ENCODE assay signal across 1 cellular context in genomic region chr6:150373260-150373701, GRCh38.
TF ChIP-seq lines count a peak whose summit lies in the region.

No MANE protein-coding gene starts in this region.

TF ChIP-seq in HepG2, 621 proteins besides CTCF, POLR2A, EP300 and RAD21:
- no peak for TF ChIP-seq FOXA3 (CRISPR knock-in tag; IDR thresholded peaks at IDR 0.05)
- TF ChIP-seq HMGA1 (CRISPR knock-in tag; conservative IDR thresholded peaks at IDR 0.05): no peak
- TF ChIP-seq MTF2 (CRISPR knock-in tag; IDR thresholded peaks at IDR 0.05; ENCODE audit: borderline replicate concordance): no peak
- no peak for TF ChIP-seq TCF7 (IDR thresholded peaks at IDR 0.05; ENCODE audit: low read depth)
- no peak for TF ChIP-seq ZMYM3 (CRISPR knock-in tag; IDR thresholded peaks at IDR 0.05)
- TF ChIP-seq BCL6 (CRISPR knock-in tag; IDR thresholded peaks at IDR 0.05): no peak
- no peak for TF ChIP-seq ZNF317 (CRISPR knock-in tag; IDR thresholded peaks at IDR 0.05)
- TF ChIP-seq FOXC1 (CRISPR knock-in tag; IDR thresholded peaks at IDR 0.05; ENCODE audit: borderline replicate concordance): no peak
- TF ChIP-seq E2F5 (CRISPR knock-in tag; conservative IDR thresholded peaks at IDR 0.05): no peak
